Comparison of ENCODE assay signal across 2 cellular contexts in the genomic region with DNA sequence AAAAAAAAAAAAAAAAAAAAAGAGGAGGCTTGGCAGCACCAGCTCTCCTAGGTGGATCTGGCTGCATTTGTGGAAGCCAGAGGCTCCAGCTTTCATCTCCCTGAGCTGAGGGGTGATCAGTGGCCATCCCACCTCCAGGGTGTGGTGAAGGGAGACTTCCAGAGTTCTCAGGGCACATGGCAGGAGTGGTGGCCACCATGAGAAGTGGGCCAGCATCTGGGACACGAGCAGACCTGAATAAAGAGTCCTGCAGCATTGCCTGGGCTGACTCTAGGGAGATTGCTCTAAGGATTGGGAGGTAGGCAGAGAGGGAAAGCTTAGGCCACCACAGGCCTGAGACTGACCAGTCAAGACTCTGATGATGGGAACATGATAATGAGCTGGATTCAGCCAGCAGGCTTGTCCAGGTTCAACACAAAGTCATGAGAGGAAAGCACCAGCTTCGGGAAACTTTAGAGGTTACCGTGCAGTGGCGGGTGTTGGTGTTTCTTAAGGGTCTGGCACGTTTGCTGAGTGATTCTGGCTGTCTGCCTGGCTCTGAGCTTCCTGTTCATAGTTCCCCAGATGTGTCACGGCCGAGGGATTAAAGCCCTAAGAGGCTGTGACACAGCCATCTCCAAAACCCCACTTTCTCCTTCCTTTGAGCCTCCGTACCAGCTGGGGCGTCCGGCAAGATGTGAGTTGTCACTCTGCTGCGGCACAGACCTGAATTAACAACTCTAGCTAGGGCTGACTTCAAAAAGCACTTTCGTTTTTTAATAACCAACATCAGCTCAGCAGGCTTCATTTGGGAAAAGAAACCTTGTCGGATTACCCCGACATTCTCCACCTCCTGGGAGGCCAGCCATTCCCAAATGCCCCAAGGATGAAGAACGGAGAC.
TF ChIP-seq lines count a peak whose summit lies in the region.

No MANE protein-coding gene starts in this region.

TF ChIP-seq in A549, 52 proteins besides CTCF, POLR2A, EP300 and RAD21 (continues in another document):
- TF ChIP-seq SMC3 (IDR thresholded peaks at IDR 0.05) (peak; percentile 19; the same call in 1 of the 3 replicates), PHF8 (IDR thresholded peaks at IDR 0.05; ENCODE audit: borderline replicate concordance, low read depth) (no peak), CBX8 (IDR thresholded peaks at IDR 0.05) (no peak), GATA3 (IDR thresholded peaks at IDR 0.05; ENCODE audit: borderline replicate concordance) (no peak), CBX2 (IDR thresholded peaks at IDR 0.05; ENCODE audit: borderline replicate concordance, low read depth) (no peak), HOXB5 (CRISPR knock-in tag; IDR thresholded peaks at IDR 0.05) (no peak), FOXS1 (CRISPR knock-in tag; IDR thresholded peaks at IDR 0.05) (no peak), JUNB (IDR thresholded peaks at IDR 0.05) (no peak), CEBPB (IDR thresholded peaks at IDR 0.05) (no peak), EHF (CRISPR knock-in tag; IDR thresholded peaks at IDR 0.05) (no peak), TP53 (CRISPR knock-in tag; IDR thresholded peaks at IDR 0.05) (no peak), HDAC2 (IDR thresholded peaks at IDR 0.05) (no peak), CHD2 (IDR thresholded peaks at IDR 0.05; ENCODE audit: low read length, partially characterized antibody) (no peak), FOSL2 (IDR thresholded peaks at IDR 0.05) (no peak), FOSL2 (CRISPR knock-in tag; IDR thresholded peaks at IDR 0.05) (no peak; the same call in 1 of the 2 replicates), BHLHE40 (IDR thresholded peaks at IDR 0.05; ENCODE audit: low read depth, low read length) (no peak), HOXA7 (CRISPR knock-in tag; IDR thresholded peaks at IDR 0.05) (no peak), NFE2L2 (conservative IDR thresholded peaks at IDR 0.05; ENCODE audit: low read length) (no peak), POLR2AphosphoS2 (conservative IDR thresholded peaks at IDR 0.05; ENCODE audit: low read length) (no peak), FOSB (CRISPR knock-in tag; IDR thresholded peaks at IDR 0.05) (no peak), TFCP2L1 (CRISPR knock-in tag; IDR thresholded peaks at IDR 0.05) (no peak), ZC3H11A (IDR thresholded peaks at IDR 0.05) (no peak), MYC (IDR thresholded peaks at IDR 0.05; ENCODE audit: borderline replicate concordance, low read length) (no peak), KDM1A (IDR thresholded peaks at IDR 0.05; ENCODE audit: low read depth) (no peak), RCOR1 (IDR thresholded peaks at IDR 0.05; ENCODE audit: low read depth, low read length) (no peak), RFX5 (IDR thresholded peaks at IDR 0.05) (no peak), JUN (IDR thresholded peaks at IDR 0.05) (peak in 1 of 2 experiments; percentile 59; a peak in 2 of 5 replicates), NR3C1 (IDR thresholded peaks at IDR 0.05) (no peak), ZNF302 (CRISPR knock-in tag; IDR thresholded peaks at IDR 0.05) (no peak), MAFK (IDR thresholded peaks at IDR 0.05; ENCODE audit: partially characterized antibody) (no peak), KDM5A (IDR thresholded peaks at IDR 0.05) (no peak)
- TF ChIP-seq, protein P1, sequence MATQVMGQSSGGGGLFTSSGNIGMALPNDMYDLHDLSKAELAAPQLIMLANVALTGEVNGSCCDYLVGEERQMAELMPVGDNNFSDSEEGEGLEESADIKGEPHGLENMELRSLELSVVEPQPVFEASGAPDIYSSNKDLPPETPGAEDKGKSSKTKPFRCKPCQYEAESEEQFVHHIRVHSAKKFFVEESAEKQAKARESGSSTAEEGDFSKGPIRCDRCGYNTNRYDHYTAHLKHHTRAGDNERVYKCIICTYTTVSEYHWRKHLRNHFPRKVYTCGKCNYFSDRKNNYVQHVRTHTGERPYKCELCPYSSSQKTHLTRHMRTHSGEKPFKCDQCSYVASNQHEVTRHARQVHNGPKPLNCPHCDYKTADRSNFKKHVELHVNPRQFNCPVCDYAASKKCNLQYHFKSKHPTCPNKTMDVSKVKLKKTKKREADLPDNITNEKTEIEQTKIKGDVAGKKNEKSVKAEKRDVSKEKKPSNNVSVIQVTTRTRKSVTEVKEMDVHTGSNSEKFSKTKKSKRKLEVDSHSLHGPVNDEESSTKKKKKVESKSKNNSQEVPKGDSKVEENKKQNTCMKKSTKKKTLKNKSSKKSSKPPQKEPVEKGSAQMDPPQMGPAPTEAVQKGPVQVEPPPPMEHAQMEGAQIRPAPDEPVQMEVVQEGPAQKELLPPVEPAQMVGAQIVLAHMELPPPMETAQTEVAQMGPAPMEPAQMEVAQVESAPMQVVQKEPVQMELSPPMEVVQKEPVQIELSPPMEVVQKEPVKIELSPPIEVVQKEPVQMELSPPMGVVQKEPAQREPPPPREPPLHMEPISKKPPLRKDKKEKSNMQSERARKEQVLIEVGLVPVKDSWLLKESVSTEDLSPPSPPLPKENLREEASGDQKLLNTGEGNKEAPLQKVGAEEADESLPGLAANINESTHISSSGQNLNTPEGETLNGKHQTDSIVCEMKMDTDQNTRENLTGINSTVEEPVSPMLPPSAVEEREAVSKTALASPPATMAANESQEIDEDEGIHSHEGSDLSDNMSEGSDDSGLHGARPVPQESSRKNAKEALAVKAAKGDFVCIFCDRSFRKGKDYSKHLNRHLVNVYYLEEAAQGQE (IDR thresholded peaks at IDR 0.05): no peak
- TF ChIP-seq, protein P2, sequence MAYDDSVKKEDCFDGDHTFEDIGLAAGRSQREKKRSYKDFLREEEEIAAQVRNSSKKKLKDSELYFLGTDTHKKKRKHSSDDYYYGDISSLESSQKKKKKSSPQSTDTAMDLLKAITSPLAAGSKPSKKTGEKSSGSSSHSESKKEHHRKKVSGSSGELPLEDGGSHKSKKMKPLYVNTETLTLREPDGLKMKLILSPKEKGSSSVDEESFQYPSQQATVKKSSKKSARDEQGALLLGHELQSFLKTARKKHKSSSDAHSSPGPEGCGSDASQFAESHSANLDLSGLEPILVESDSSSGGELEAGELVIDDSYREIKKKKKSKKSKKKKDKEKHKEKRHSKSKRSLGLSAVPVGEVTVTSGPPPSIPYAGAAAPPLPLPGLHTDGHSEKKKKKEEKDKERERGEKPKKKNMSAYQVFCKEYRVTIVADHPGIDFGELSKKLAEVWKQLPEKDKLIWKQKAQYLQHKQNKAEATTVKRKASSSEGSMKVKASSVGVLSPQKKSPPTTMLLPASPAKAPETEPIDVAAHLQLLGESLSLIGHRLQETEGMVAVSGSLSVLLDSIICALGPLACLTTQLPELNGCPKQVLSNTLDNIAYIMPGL (CRISPR knock-in tag; IDR thresholded peaks at IDR 0.05; ENCODE audit: borderline replicate concordance): no peak
- TF ChIP-seq, protein P3, sequence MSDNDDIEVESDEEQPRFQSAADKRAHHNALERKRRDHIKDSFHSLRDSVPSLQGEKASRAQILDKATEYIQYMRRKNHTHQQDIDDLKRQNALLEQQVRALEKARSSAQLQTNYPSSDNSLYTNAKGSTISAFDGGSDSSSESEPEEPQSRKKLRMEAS (IDR thresholded peaks at IDR 0.05): peak; percentile 57
- TF ChIP-seq, protein P4, sequence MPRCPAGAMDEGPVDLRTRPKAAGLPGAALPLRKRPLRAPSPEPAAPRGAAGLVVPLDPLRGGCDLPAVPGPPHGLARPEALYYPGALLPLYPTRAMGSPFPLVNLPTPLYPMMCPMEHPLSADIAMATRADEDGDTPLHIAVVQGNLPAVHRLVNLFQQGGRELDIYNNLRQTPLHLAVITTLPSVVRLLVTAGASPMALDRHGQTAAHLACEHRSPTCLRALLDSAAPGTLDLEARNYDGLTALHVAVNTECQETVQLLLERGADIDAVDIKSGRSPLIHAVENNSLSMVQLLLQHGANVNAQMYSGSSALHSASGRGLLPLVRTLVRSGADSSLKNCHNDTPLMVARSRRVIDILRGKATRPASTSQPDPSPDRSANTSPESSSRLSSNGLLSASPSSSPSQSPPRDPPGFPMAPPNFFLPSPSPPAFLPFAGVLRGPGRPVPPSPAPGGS (IDR thresholded peaks at IDR 0.05): 0 out of 3 replicates have a peak, but pooled peaks have one; percentile 53

TF ChIP-seq in H1, 55 proteins besides CTCF, POLR2A, EP300 and RAD21:
- TF ChIP-seq BCL11A (IDR thresholded peaks at IDR 0.05; ENCODE audit: low read depth in 2 of 2, low read length in 2 of 2) (no peak), KDM4A (IDR thresholded peaks at IDR 0.05; ENCODE audit: low read depth, low read length, severe bottlenecking) (no peak), RFX5 (IDR thresholded peaks at IDR 0.05; ENCODE audit: borderline replicate concordance, low read depth, low read length) (no peak), GTF2F1 (IDR thresholded peaks at IDR 0.05; ENCODE audit: borderline replicate concordance, low read depth, low read length) (no peak), BRCA1 (IDR thresholded peaks at IDR 0.05; ENCODE audit: low read depth, low read length) (no peak), YY1 (IDR thresholded peaks at IDR 0.05; ENCODE audit: low read depth, low read length) (no peak), KDM1A (IDR thresholded peaks at IDR 0.05; ENCODE audit: borderline replicate concordance, low read length) (no peak), RNF2 (IDR thresholded peaks at IDR 0.05; ENCODE audit: borderline replicate concordance, low read depth, low read length, missing control alignments, poor library complexity, severe bottlenecking) (no peak), SP2 (IDR thresholded peaks at IDR 0.05; ENCODE audit: low read length) (no peak), SIX5 (IDR thresholded peaks at IDR 0.05; ENCODE audit: low read depth, low read length) (no peak), EGR1 (IDR thresholded peaks at IDR 0.05; ENCODE audit: borderline replicate concordance, low read depth, low read length) (no peak), SP4 (IDR thresholded peaks at IDR 0.05; ENCODE audit: low read length) (no peak), HDAC6 (IDR thresholded peaks at IDR 0.05; ENCODE audit: low read depth, low read length) (no peak), CEBPB (IDR thresholded peaks at IDR 0.05; ENCODE audit: low read depth, low read length) (no peak), PHF8 (conservative IDR thresholded peaks at IDR 0.05; ENCODE audit: low read depth, low read length) (no peak), RBBP5 (IDR thresholded peaks at IDR 0.05; ENCODE audit: borderline replicate concordance, low read depth, low read length) (no peak)
- TF ChIP-seq, protein P5, sequence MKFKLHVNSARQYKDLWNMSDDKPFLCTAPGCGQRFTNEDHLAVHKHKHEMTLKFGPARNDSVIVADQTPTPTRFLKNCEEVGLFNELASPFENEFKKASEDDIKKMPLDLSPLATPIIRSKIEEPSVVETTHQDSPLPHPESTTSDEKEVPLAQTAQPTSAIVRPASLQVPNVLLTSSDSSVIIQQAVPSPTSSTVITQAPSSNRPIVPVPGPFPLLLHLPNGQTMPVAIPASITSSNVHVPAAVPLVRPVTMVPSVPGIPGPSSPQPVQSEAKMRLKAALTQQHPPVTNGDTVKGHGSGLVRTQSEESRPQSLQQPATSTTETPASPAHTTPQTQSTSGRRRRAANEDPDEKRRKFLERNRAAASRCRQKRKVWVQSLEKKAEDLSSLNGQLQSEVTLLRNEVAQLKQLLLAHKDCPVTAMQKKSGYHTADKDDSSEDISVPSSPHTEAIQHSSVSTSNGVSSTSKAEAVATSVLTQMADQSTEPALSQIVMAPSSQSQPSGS (IDR thresholded peaks at IDR 0.05; ENCODE audit: low read length): no peak
